ENCODE assay signal across 23 cellular contexts in the genomic region with DNA sequence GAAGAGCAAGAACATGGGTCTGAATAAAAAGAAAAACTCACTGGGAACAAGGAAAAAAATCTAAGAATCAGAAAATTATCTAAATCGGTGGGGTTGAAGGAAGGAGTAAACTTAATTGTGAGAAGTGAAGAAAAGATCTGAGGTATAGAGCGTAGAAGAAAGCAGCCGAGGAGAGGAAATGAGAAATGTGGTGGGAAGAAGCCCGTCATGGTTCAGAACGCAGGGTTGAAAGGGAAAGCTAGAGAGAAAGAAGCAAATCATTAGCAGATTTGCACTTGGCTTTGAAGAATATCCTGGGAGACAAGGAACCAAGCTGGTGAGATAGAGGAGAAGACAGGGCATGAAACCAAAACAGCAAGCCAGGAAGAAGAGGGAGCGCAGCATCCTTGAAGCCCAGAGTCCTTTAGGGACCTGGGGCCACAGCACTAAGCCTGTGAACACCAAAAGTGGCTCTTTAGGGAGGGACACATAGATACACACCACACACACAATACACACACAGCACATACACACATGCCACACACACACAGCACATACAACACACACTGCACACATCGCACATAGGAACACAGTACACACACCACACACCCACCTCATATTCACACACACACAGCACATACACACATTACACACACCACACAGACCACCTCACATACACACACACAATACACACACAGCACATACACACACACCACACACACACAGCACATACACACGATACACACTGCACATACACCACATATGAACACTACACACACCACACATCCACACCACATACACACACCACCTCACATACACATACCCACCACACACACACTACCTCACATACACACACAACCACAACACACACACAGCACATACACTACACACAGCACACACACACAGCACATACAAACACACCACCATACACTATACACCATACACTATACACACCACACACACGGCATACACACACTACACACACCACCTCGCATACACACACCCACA.
DNase-seq lines count a peak whose midpoint lies in the region; ATAC-seq, FAIRE-seq and TF ChIP-seq lines count a peak whose summit lies in the region.
"Had no signal": no experiment of that assay in that cellular context is flagged by ENCODE, and none has a peak within 500 bp of the region (broad histone marks: within the 10 kb centered on the region; RNA-seq: fewer than 3 reads in every experiment).

No MANE protein-coding gene starts in this region.

- no TSS peak for BruUV-seq in K562 (replicated peaks; lab: Mats Ljungman, UMichigan)

- H3K9me3 ChIP-seq in right cardiac atrium (ENCODE audit: control insufficient read depth, low read length) (no peaks in the 10 kb centered on the region), K562 (replicated peaks; ENCODE audit: control insufficient read depth, insufficient read depth, low read depth, low read length) (no peaks in the 10 kb centered on the region)
- H3K9me3 ChIP-seq: uterus had no signal

- CTCF ChIA-PET in K562 (lab: Yijun Ruan, JAX; ENCODE audit: low intra/inter-chr PET ratio): no interaction called here
- CTCF ChIA-PET in activated CD8-positive, alpha-beta memory T cell treated with anti-CD3 and anti-CD28 coated beads, Interleukin-2, amount 10 ng/mL, durations not matched to agents 7 days and 5 days (lab: Charles Lee): no interaction called here

- no peaks in the 10 kb centered on the region for H3K9me3 Mint-ChIP-seq in stimulated activated memory B cell treated with anti-CD40 and anti-IgM and Interleukin-4, amounts not matched to agents 10 μg/mL and 1 μg/mL and 100 μg/mL, for 72 hours
- no peaks in the 10 kb centered on the region for H3K9me3 Mint-ChIP-seq in activated CD8-positive, alpha-beta memory T cell treated with anti-CD3 and anti-CD28 coated beads, Interleukin-2, amount 10 ng/mL, durations not matched to agents 7 days and 5 days (ENCODE audit: low read depth)
- H3K9me3 Mint-ChIP-seq: natural killer cell had no signal

- no peaks in the 10 kb centered on the region for H4K20me1 ChIP-seq in K562 (replicated peaks; ENCODE audit: control insufficient read depth, insufficient read depth, low read length)

- TF ChIP-seq RAD21 in K562 (CRISPR knock-in tag; conservative IDR thresholded peaks at IDR 0.05 in 1 of 2, IDR thresholded peaks at IDR 0.05 in 1 of 2): no peak

- DNase-seq in right cardiac atrium: no peak
- DNase-seq in Right ventricle myocardium inferior (ENCODE audit: missing footprints): no peak
- DNase-seq in K562 (ENCODE audit: extremely low read depth in 1 of 4, low spot score in 3 of 4): no peak
- DNase-seq in activated CD8-positive, alpha-beta memory T cell treated with anti-CD3 and anti-CD28 coated beads, Interleukin-2, amount 10 ng/mL, durations not matched to agents 7 days and 5 days: no peak
- DNase-seq in NCI-H446 (lab: John Stamatoyannopoulos, UW): no peak
- DNase-seq in NCI-H1694 (lab: John Stamatoyannopoulos, UW): no peak
- DNase-seq: activated CD4-positive, alpha-beta T cell treated with anti-CD3 and anti-CD28 coated beads for 4 hours; activated effector memory CD4-positive, alpha-beta T cell treated with anti-CD3 and anti-CD28 coated beads, Interleukin-2, amount 50 U/mL, for 16 hours; DMS 273 treated with DMSO at 0.1 percent for 48 hours; GDM1; hippocampal formation; natural killer cell; NCI-H1417; NCI-H526; small intestine; stimulated activated CD4-positive, alpha-beta T cell treated with anti-CD3 and anti-CD28 coated beads, Interleukin-2, amount 100 ng/mL, for 48 hours; uterus had no signal

- in situ Hi-C loops in K562 (cut with MboI): no loop called here

- H3K4me3 Mint-ChIP-seq in stimulated activated memory B cell treated with anti-CD40 and anti-IgM and Interleukin-4, amounts not matched to agents 10 μg/mL and 1 μg/mL and 100 μg/mL, for 72 hours: no peak overlapping the region
- H3K4me3 Mint-ChIP-seq in activated CD8-positive, alpha-beta memory T cell treated with anti-CD3 and anti-CD28 coated beads, Interleukin-2, amount 10 ng/mL, durations not matched to agents 7 days and 5 days: no peak overlapping the region
- H3K4me3 Mint-ChIP-seq: natural killer cell had no signal

- no peak overlapping the region for H2AFZ ChIP-seq in K562 (ENCODE audit: low read depth, low read length)
- H2AFZ ChIP-seq: parathyroid adenoma had no signal

- no peak for TF ChIP-seq EP300 in K562 (IDR thresholded peaks at IDR 0.05; ENCODE audit: low read length)

- no peak overlapping the region for H3K27ac Mint-ChIP-seq in stimulated activated memory B cell treated with anti-CD40 and anti-IgM and Interleukin-4, amounts not matched to agents 10 μg/mL and 1 μg/mL and 100 μg/mL, for 72 hours
- no peak overlapping the region for H3K27ac Mint-ChIP-seq in activated CD8-positive, alpha-beta memory T cell treated with anti-CD3 and anti-CD28 coated beads, Interleukin-2, amount 10 ng/mL, durations not matched to agents 7 days and 5 days
- H3K27ac Mint-ChIP-seq: natural killer cell had no signal

- H3K4me1 ChIP-seq in right cardiac atrium (ENCODE audit: control insufficient read depth, insufficient read depth, low read length) (peaks cover 3% of the 10 kb centered on the region), K562 (replicated peaks in 1 of 2; ENCODE audit: control insufficient read depth in 2 of 2, insufficient read depth in 2 of 2, low read length in 2 of 2) (no peaks in the 10 kb centered on the region)
- H3K4me1 ChIP-seq: parathyroid adenoma had no signal

- WGBS in right cardiac atrium: 81% methylated on average over 10 of the region's 10 CpGs
- 1% methylated on average over 9 of the region's 10 CpGs for WGBS in K562 (ENCODE audit: insufficient coverage, low coverage, missing lambda C conversion rate)

- no peak for TF ChIP-seq CTCF in K562 (IDR thresholded peaks at IDR 0.05 in 2 of 3, conservative IDR thresholded peaks at IDR 0.05 in 1 of 3; ENCODE audit: insufficient read depth in 2 of 3, low read depth in 1 of 3, low read length in 3 of 3)

- no peaks in the 10 kb centered on the region for H3K36me3 Mint-ChIP-seq in stimulated activated memory B cell treated with anti-CD40 and anti-IgM and Interleukin-4, amounts not matched to agents 10 μg/mL and 1 μg/mL and 100 μg/mL, for 72 hours
- H3K36me3 Mint-ChIP-seq in activated CD8-positive, alpha-beta memory T cell treated with anti-CD3 and anti-CD28 coated beads, Interleukin-2, amount 10 ng/mL, durations not matched to agents 7 days and 5 days: no peaks in the 10 kb centered on the region
- H3K36me3 Mint-ChIP-seq: natural killer cell had no signal

- no peaks in the 10 kb centered on the region for H3K4me1 Mint-ChIP-seq in stimulated activated memory B cell treated with anti-CD40 and anti-IgM and Interleukin-4, amounts not matched to agents 10 μg/mL and 1 μg/mL and 100 μg/mL, for 72 hours
- H3K4me1 Mint-ChIP-seq in activated CD8-positive, alpha-beta memory T cell treated with anti-CD3 and anti-CD28 coated beads, Interleukin-2, amount 10 ng/mL, durations not matched to agents 7 days and 5 days: no peaks in the 10 kb centered on the region
- H3K4me1 Mint-ChIP-seq: natural killer cell had no signal

- no peaks in the 10 kb centered on the region for H3K9me1 ChIP-seq in K562 (ENCODE audit: control insufficient read depth, insufficient read depth, low read length)

- no peaks in the 10 kb centered on the region for H3K36me3 ChIP-seq in K562 (ENCODE audit: control insufficient read depth, insufficient read depth, low read length)
- H3K36me3 ChIP-seq: uterus had no signal

- POLR2A ChIA-PET in K562 (lab: Yijun Ruan, JAX): interaction anchor here (0.6 kb wide), 1 partner anchor 1443 kb away, joined by 3 read pairs; no protein-coding TSS in a partner anchor

- intact Hi-C loops in right cardiac atrium (cut with DNase I): no loop called here
- intact Hi-C loops in Right ventricle myocardium inferior (cut with DNase I): loop anchor here (5.0 to 10.0 kb wide), 2 partner anchors 166 to 1097 kb away; no protein-coding TSS in a partner anchor
- intact Hi-C loops in K562 (cut with micrococcal nuclease): no loop called here

- no peaks in the 10 kb centered on the region for H3K79me2 ChIP-seq in K562 (ENCODE audit: control insufficient read depth, insufficient read depth, low read length)
- H3K79me2 ChIP-seq: parathyroid adenoma had no signal

- H3K4me2 ChIP-seq in K562 (ENCODE audit: insufficient read depth, low read length): no peak overlapping the region

- peak; percentile 32 for FAIRE-seq in K562 (lab: Jason Lieb, UNC)
- FAIRE-seq: endothelial cell of umbilical vein, islet of Langerhans, small intestine, TTC549 had no signal

- ATAC-seq in right cardiac atrium (peak in 1 of 2 donors; percentile 8), Right ventricle myocardium inferior (no peak), HG02798 (IDR thresholded peaks at IDR 0.05; ENCODE audit: poor library complexity, unreplicated experiment) (peak; percentile 42), K562 (no peak)
- ATAC-seq in stimulated activated memory B cell treated with anti-CD40 and anti-IgM and Interleukin-4, amounts not matched to agents 10 μg/mL and 1 μg/mL and 100 μg/mL, for 72 hours: peak; percentile 57
- ATAC-seq in activated CD8-positive, alpha-beta memory T cell treated with anti-CD3 and anti-CD28 coated beads, Interleukin-2, amount 10 ng/mL, durations not matched to agents 7 days and 5 days: no peak

- no peak overlapping the region for H3K9ac ChIP-seq in K562 (ENCODE audit: insufficient read depth in 1 of 2, low read depth in 2 of 2, low read length in 2 of 2)
- H3K9ac ChIP-seq: parathyroid adenoma had no signal

- H3K27me3 Mint-ChIP-seq in stimulated activated memory B cell treated with anti-CD40 and anti-IgM and Interleukin-4, amounts not matched to agents 10 μg/mL and 1 μg/mL and 100 μg/mL, for 72 hours: no peaks in the 10 kb centered on the region
- H3K27me3 Mint-ChIP-seq in activated CD8-positive, alpha-beta memory T cell treated with anti-CD3 and anti-CD28 coated beads, Interleukin-2, amount 10 ng/mL, durations not matched to agents 7 days and 5 days: no peaks in the 10 kb centered on the region

- no peak for TF ChIP-seq POLR2A in K562 (conservative IDR thresholded peaks at IDR 0.05)

- H3K27ac ChIP-seq in right cardiac atrium (ENCODE audit: low read length) (peak overlapping the region; percentile 28), K562 (ENCODE audit: extremely low read depth, low read depth, low read length) (no peak overlapping the region)
- H3K27ac ChIP-seq: parathyroid adenoma, uterus had no signal

- H3K4me3 ChIP-seq in right cardiac atrium (ENCODE audit: low read length) (no peak overlapping the region), K562 (no peak overlapping the region)
- H3K4me3 ChIP-seq: uterus had no signal

- H3K27me3 ChIP-seq in right cardiac atrium (ENCODE audit: control insufficient read depth, insufficient read depth): no peaks in the 10 kb centered on the region
- H3K27me3 ChIP-seq in K562 (ENCODE audit: control insufficient read depth in 2 of 2, insufficient read depth in 2 of 2, low read length in 2 of 2): no peaks in the 10 kb centered on the region
- H3K27me3 ChIP-seq: uterus had no signal

TF ChIP-seq in K562, 482 proteins besides CTCF, POLR2A, EP300 and RAD21:
- TF ChIP-seq SMAD2 (IDR thresholded peaks at IDR 0.05; ENCODE audit: low read depth, low read length) (no peak), ETS2 (tag; IDR thresholded peaks at IDR 0.05; ENCODE audit: borderline replicate concordance, poor library complexity, severe bottlenecking) (no peak)

Comparison
In these comparisons a context has a peak if more than half of its experiments do, and no peak if none do; other contexts are left out.
1. ATAC-seq: peak in HG02798 (single experiment) and stimulated activated memory B cell treated with anti-CD40 and anti-IgM and Interleukin-4, amounts not matched to agents 10 μg/mL and 1 μg/mL and 100 μg/mL, for 72 hours (single experiment); none in Right ventricle myocardium inferior (single experiment), K562 (single experiment) and activated CD8-positive, alpha-beta memory T cell treated with anti-CD3 and anti-CD28 coated beads, Interleukin-2, amount 10 ng/mL, durations not matched to agents 7 days and 5 days (single experiment).